In the genomic region with DNA sequence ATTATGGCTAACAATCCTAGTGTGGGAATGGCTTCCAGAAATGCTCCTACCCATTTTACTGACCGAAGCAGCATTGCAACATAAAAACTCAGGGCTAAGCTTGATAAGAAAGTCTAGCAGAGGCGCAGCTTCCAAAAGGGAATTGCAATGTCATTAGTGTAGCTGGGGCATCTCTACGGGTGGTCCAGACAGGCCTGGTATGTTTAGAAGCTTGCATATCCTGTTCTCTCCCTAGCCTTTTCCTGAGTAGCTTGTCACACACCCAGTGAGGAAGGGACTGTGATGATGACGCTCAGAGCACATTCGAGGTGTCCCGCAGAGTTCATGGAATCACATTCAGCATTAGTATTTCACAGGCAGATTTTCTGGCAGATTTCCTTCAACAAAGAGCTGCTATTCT, we compare ENCODE assay signal across 12 cellular contexts. TPM values are rescaled to one million over a fixed set of nuclear protein-coding genes. Genes with fewer than 3 reads are reported as not detected.
DNase-seq lines count a peak whose midpoint lies in the region; ATAC-seq, FAIRE-seq and TF ChIP-seq lines count a peak whose summit lies in the region.
"Had no signal": no experiment of that assay in that cellular context is flagged by ENCODE, and none has a peak within 500 bp of the region (broad histone marks: within the 10 kb centered on the region; RNA-seq: fewer than 3 reads in every experiment).

No MANE protein-coding gene starts in this region.

- H3K18ac ChIP-seq in neuronal stem cell (ENCODE audit: low read length), result no peak overlapping the region

- no peak overlapping the region for H4K8ac ChIP-seq in neuronal stem cell (ENCODE audit: low read depth, low read length)

- no peak overlapping the region for H4K91ac ChIP-seq in neuronal stem cell (ENCODE audit: low read depth, low read length, poor library complexity)

- H3K36me3 ChIP-seq in ES-I3 (ENCODE audit: insufficient read depth, low read length), result no peaks in the 10 kb centered on the region
- no peaks in the 10 kb centered on the region for H3K36me3 ChIP-seq in neuronal stem cell (replicated peaks in 1 of 2; ENCODE audit: control insufficient read depth in 2 of 2, insufficient read depth in 2 of 2, low read length in 2 of 2)
- no peaks in the 10 kb centered on the region for H3K36me3 ChIP-seq in pancreas

- no peak overlapping the region for H3K14ac ChIP-seq in neuronal stem cell (ENCODE audit: low read length)

- no peak overlapping the region for H2BK120ac ChIP-seq in neuronal stem cell (ENCODE audit: low read depth, low read length)

- H2AK5ac ChIP-seq in neuronal stem cell (ENCODE audit: low read depth, low read length), result no peak overlapping the region

- H3K9ac ChIP-seq in ES-I3 (ENCODE audit: low read depth, low read length) (peak overlapping the region; percentile 5), neuronal stem cell (ENCODE audit: low read depth, low read length, poor library complexity) (no peak overlapping the region)

- ATAC-seq in left ventricle myocardium superior (peak; percentile 55), GM21515 (IDR thresholded peaks at IDR 0.05; ENCODE audit: unreplicated experiment) (no peak), pancreas (no peak)
- ATAC-seq: stimulated activated effector memory CD8-positive, alpha-beta T cell treated with anti-CD3 and anti-CD28 coated beads, Interleukin-12 subunit alpha, Interleukin-12 subunit beta, amount 100 ng/mL, for 72 hours had no signal

- H3K4me2 ChIP-seq in neuronal stem cell (ENCODE audit: insufficient read depth, low read length, poor library complexity, severe bottlenecking), result no peak overlapping the region

- H3K4me3 ChIP-seq in neuronal stem cell (ENCODE audit: low read length in 2 of 2) (no peak overlapping the region), pancreas (no peak overlapping the region)

- H3K4me1 ChIP-seq in ES-I3 (ENCODE audit: insufficient read depth, low read length) (peaks cover 56% of the 10 kb centered on the region), neuronal stem cell (ENCODE audit: control insufficient read depth in 2 of 2, insufficient read depth in 1 of 2, low read depth in 1 of 2, low read length in 2 of 2) (peaks cover 0 to 3% of the 10 kb centered on the region in 2 donors), pancreas (no peaks in the 10 kb centered on the region)

- no peaks in the 10 kb centered on the region for H3K79me1 ChIP-seq in neuronal stem cell (ENCODE audit: low read depth, low read length)

- H3K27me3 ChIP-seq in neuronal stem cell (ENCODE audit: control insufficient read depth in 3 of 3, insufficient read depth in 3 of 3, low read depth in 1 of 3, low read length in 3 of 3), result no peaks in the 10 kb centered on the region
- no peaks in the 10 kb centered on the region for H3K27me3 ChIP-seq in pancreas

- peak overlapping the region; percentile 47 for H2AFZ ChIP-seq in neuronal stem cell (ENCODE audit: low read length)

- no peak overlapping the region for H2BK12ac ChIP-seq in neuronal stem cell (ENCODE audit: low read length)

- no peak overlapping the region for H2BK5ac ChIP-seq in neuronal stem cell (ENCODE audit: low read length)

- H3K27ac ChIP-seq in neuronal stem cell (replicated peaks; ENCODE audit: low read length) (no peak overlapping the region), pancreas (no peak overlapping the region)

- no CpG with 5 or more reads among the region's 6 CpGs for WGBS in neuronal stem cell (ENCODE audit: extremely low coverage in 2 of 2, insufficient read length in 2 of 2, insufficient replicate concordance in 1 of 2), 2 donors
- 63 to 66% methylated on average over 6 of the region's 6 CpGs for WGBS in pancreas, 2 donors

- no peak overlapping the region for H3K4ac ChIP-seq in neuronal stem cell (ENCODE audit: low read length)

- no peaks in the 10 kb centered on the region for H3K9me3 ChIP-seq in ES-I3 (ENCODE audit: control insufficient read depth, insufficient read depth, low read length)
- no peaks in the 10 kb centered on the region for H3K9me3 ChIP-seq in neuronal stem cell (replicated peaks in 1 of 2; ENCODE audit: control insufficient read depth in 2 of 2, insufficient read depth in 1 of 2, low read depth in 1 of 2, low read length in 2 of 2)
- H3K9me3 ChIP-seq in pancreas, result no peaks in the 10 kb centered on the region

- H2BK15ac ChIP-seq in neuronal stem cell (ENCODE audit: low read length), result no peak overlapping the region

- TF ChIP-seq CTCF in pancreas (IDR thresholded peaks at IDR 0.05), result no peak

- DNase-seq in left ventricle myocardium superior (no peak), neuronal stem cell (ENCODE audit: low spot score) (no peak), pancreas (no peak), NCI-H82 (lab: John Stamatoyannopoulos, UW) (no peak)
- DNase-seq in activated effector memory CD4-positive, alpha-beta T cell treated with Interleukin-2 at 50 U/mL for 16 hours, result no peak
- DNase-seq: activated T-cell treated with anti-CD3 and anti-CD28 coated beads, Interleukin-2, amount 50 U/mL, for 24 hours; erythroblast had no signal

- FAIRE-seq in TTC549 (lab: Jason Lieb, UNC) (peak; percentile 99), pancreas (lab: Jason Lieb, UNC) (no peak)
- FAIRE-seq: islet of Langerhans had no signal

- intact Hi-C loops in left ventricle myocardium superior (cut with micrococcal nuclease), result no loop called here
- intact Hi-C loops in pancreas (cut with DNase I), result no loop called here

- H3K23ac ChIP-seq in neuronal stem cell (ENCODE audit: low read depth, low read length, poor library complexity), result no peak overlapping the region

RNA-seq across cellular contexts. Expression of a gene that starts 38.0 kb away (rescaled TPM):
- 8.1 TPM for total RNA-seq in left ventricle myocardium superior
- 29.1 TPM for polyA plus RNA-seq in neuronal stem cell (2013, experiment 1 of 2)
- 29.4 TPM for polyA plus RNA-seq in neuronal stem cell (2013, experiment 2 of 2)
- 10 to 100 TPM in 2 of 6 donors, 1 to 10 TPM in 4; 1.9 to 43.3 (median 6.1) TPM for total RNA-seq in pancreas
- polyA plus RNA-seq in pancreas, result 1 to 10 TPM; 2.2 to 3.4 TPM
